Comparison of ENCODE assay signal across 1 cellular context in the genomic region with DNA sequence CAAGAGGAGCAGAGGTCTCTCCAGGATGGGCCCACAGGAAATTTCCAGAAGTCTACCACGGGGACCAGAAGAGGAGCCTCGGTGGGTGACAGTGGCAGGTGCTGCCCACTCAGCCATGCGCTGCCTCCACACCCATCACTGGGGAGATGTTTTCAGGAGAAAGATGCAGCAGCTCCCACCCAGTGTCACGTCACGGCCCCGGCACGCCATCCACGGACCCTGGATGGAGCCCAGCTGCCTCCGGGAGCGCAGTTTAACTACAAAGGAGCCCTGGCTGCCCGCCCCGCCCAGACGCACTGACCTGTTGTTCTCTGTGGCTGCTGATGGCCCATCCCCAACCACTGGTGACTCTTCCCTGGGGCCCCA.
TF ChIP-seq lines count a peak whose summit lies in the region.

No MANE protein-coding gene starts in this region.

TF ChIP-seq in WTC11, 78 proteins besides CTCF, POLR2A, EP300 and RAD21:
- TF ChIP-seq TP53 (CRISPR knock-in tag; IDR thresholded peaks at IDR 0.05) (no peak), SMAD3 (CRISPR knock-in tag; IDR thresholded peaks at IDR 0.05; ENCODE audit: borderline replicate concordance) (no peak), HMGA2 (CRISPR knock-in tag; IDR thresholded peaks at IDR 0.05) (no peak), ZNF263 (CRISPR knock-in tag; IDR thresholded peaks at IDR 0.05; ENCODE audit: low read depth) (no peak), CDX4 (CRISPR knock-in tag; IDR thresholded peaks at IDR 0.05; ENCODE audit: borderline replicate concordance) (no peak), MLX (CRISPR knock-in tag; IDR thresholded peaks at IDR 0.05) (no peak), MYBL2 (CRISPR knock-in tag; IDR thresholded peaks at IDR 0.05) (no peak), ZNF416 (CRISPR knock-in tag; IDR thresholded peaks at IDR 0.05) (no peak), EMX1 (CRISPR knock-in tag; IDR thresholded peaks at IDR 0.05) (no peak), FOXK1 (CRISPR knock-in tag; IDR thresholded peaks at IDR 0.05) (no peak), ZNF671 (CRISPR knock-in tag; IDR thresholded peaks at IDR 0.05) (no peak), GTF2I (CRISPR knock-in tag; conservative IDR thresholded peaks at IDR 0.05) (no peak), ZNF396 (CRISPR knock-in tag; IDR thresholded peaks at IDR 0.05; ENCODE audit: borderline replicate concordance) (no peak), ZBTB21 (CRISPR knock-in tag; IDR thresholded peaks at IDR 0.05; ENCODE audit: borderline replicate concordance) (no peak), PRRX2 (CRISPR knock-in tag; IDR thresholded peaks at IDR 0.05) (no peak), ZNF232 (CRISPR knock-in tag; IDR thresholded peaks at IDR 0.05) (no peak), CREB1 (CRISPR knock-in tag; IDR thresholded peaks at IDR 0.05) (no peak)
- TF ChIP-seq, protein P1, sequence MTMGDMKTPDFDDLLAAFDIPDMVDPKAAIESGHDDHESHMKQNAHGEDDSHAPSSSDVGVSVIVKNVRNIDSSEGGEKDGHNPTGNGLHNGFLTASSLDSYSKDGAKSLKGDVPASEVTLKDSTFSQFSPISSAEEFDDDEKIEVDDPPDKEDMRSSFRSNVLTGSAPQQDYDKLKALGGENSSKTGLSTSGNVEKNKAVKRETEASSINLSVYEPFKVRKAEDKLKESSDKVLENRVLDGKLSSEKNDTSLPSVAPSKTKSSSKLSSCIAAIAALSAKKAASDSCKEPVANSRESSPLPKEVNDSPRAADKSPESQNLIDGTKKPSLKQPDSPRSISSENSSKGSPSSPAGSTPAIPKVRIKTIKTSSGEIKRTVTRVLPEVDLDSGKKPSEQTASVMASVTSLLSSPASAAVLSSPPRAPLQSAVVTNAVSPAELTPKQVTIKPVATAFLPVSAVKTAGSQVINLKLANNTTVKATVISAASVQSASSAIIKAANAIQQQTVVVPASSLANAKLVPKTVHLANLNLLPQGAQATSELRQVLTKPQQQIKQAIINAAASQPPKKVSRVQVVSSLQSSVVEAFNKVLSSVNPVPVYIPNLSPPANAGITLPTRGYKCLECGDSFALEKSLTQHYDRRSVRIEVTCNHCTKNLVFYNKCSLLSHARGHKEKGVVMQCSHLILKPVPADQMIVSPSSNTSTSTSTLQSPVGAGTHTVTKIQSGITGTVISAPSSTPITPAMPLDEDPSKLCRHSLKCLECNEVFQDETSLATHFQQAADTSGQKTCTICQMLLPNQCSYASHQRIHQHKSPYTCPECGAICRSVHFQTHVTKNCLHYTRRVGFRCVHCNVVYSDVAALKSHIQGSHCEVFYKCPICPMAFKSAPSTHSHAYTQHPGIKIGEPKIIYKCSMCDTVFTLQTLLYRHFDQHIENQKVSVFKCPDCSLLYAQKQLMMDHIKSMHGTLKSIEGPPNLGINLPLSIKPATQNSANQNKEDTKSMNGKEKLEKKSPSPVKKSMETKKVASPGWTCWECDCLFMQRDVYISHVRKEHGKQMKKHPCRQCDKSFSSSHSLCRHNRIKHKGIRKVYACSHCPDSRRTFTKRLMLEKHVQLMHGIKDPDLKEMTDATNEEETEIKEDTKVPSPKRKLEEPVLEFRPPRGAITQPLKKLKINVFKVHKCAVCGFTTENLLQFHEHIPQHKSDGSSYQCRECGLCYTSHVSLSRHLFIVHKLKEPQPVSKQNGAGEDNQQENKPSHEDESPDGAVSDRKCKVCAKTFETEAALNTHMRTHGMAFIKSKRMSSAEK (CRISPR knock-in tag; IDR thresholded peaks at IDR 0.05; ENCODE audit: borderline replicate concordance), result no peak
- TF ChIP-seq, protein P2, sequence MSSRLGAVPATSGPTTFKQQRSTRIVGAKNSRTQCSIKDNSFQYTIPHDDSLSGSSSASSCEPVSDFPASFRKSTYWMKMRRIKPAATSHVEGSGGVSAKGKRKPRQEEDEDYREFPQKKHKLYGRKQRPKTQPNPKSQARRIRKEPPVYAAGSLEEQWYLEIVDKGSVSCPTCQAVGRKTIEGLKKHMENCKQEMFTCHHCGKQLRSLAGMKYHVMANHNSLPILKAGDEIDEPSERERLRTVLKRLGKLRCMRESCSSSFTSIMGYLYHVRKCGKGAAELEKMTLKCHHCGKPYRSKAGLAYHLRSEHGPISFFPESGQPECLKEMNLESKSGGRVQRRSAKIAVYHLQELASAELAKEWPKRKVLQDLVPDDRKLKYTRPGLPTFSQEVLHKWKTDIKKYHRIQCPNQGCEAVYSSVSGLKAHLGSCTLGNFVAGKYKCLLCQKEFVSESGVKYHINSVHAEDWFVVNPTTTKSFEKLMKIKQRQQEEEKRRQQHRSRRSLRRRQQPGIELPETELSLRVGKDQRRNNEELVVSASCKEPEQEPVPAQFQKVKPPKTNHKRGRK (CRISPR knock-in tag; IDR thresholded peaks at IDR 0.05; ENCODE audit: borderline replicate concordance), result no peak
TF ChIP-seq in WTC11: peak in this region for 0.
